In the genomic region with DNA sequence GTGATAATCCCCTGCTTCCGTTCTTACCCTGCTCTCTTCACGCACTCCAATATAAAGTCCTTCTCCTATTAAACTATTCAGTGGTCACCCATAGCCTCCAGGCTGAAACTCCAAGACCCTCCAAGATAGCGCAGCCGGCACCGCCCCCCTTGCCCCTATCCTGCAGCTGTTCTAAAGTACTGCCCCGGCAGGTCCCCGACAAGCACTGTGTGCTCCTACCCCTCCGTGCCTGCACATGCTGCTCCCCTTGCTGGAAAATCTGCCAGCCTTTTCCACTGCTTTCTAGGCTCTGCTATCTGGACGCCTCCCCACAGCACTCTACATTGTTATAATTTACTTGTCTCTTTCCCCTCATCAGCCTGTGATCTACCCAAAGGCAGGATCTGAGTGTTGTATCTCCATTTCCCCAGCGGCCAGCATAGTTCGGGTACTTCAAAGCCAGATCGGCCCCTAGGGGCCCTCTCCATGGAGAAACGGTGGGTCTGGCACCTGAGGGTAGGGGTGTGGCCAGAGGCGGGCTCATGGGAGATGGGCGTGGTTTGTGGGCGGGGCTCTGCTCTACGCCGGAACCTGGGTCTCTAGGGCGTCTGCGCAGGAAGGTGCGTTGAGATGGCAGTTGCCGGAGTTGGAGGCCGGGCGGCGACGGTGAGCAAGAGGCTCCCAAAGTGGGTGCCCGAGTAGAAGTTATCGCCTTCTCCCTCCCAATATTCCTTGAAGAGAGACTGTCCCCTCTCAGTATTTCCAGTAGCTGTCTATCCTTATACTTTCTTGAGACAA, we compare ENCODE assay signal across 9 cellular contexts.
DNase-seq lines count a peak whose midpoint lies in the region; ATAC-seq, FAIRE-seq and TF ChIP-seq lines count a peak whose summit lies in the region.
"Had no signal": no experiment of that assay in that cellular context is flagged by ENCODE, and none has a peak within 500 bp of the region (broad histone marks: within the 10 kb centered on the region; RNA-seq: fewer than 3 reads in every experiment).

No MANE protein-coding gene starts in this region.

- peaks cover 8% of the 10 kb centered on the region for H3K4me1 Mint-ChIP-seq in endothelial cell (ENCODE audit: unreplicated experiment)
- no peaks in the 10 kb centered on the region for H3K4me1 Mint-ChIP-seq in neural progenitor cell

- H3K36me3 Mint-ChIP-seq in endothelial cell (ENCODE audit: low read depth, unreplicated experiment) (peaks cover 23% of the 10 kb centered on the region), neural progenitor cell (peaks cover 10% of the 10 kb centered on the region)

- H3K4me1 ChIP-seq in right lobe of liver (no peaks in the 10 kb centered on the region), HepG2 (ENCODE audit: insufficient read depth, low read length) (peaks cover 17% of the 10 kb centered on the region), neural progenitor cell (peaks cover 15% of the 10 kb centered on the region), aorta (ENCODE audit: control insufficient read depth in 1 of 2, insufficient read depth in 2 of 2, low read length in 2 of 2) (no peaks in the 10 kb centered on the region), Karpas-422 (ENCODE audit: low read length) (no peaks in the 10 kb centered on the region)

- BruUV-seq in HepG2 (replicated peaks; lab: Mats Ljungman, UMichigan): no TSS peak

- no peaks in the 10 kb centered on the region for H3K27me3 ChIP-seq in right lobe of liver
- H3K27me3 ChIP-seq in HepG2 (ENCODE audit: control insufficient read depth in 1 of 2, insufficient read depth in 2 of 2, low read length in 2 of 2): no peaks in the 10 kb centered on the region
- H3K27me3 ChIP-seq in neural progenitor cell: no peaks in the 10 kb centered on the region
- H3K27me3 ChIP-seq in aorta (ENCODE audit: control insufficient read depth in 1 of 2, insufficient read depth in 2 of 2, low read length in 1 of 2): no peaks in the 10 kb centered on the region
- no peaks in the 10 kb centered on the region for H3K27me3 ChIP-seq in Karpas-422 (ENCODE audit: low read length)

- H3K4me2 ChIP-seq in HepG2 (ENCODE audit: low read depth, low read length): no peak overlapping the region
- H3K4me2 ChIP-seq in neural progenitor cell: peak overlapping the region; percentile 77
- H3K4me2 ChIP-seq in Karpas-422 (ENCODE audit: low read depth, low read length, poor library complexity, severe bottlenecking): no peak overlapping the region

- POLR2A ChIA-PET in HepG2 (lab: Yijun Ruan, JAX): no interaction called here

- TF ChIP-seq EP300 in HepG2 (IDR thresholded peaks at IDR 0.05; ENCODE audit: low read depth in 2 of 2, low read length in 2 of 2) (no peak), HepG2 (CRISPR knock-in tag; IDR thresholded peaks at IDR 0.05; ENCODE audit: borderline replicate concordance) (no peak)

- H3K27me3 Mint-ChIP-seq in endothelial cell (ENCODE audit: unreplicated experiment): peaks cover 4% of the 10 kb centered on the region
- peaks cover 3% of the 10 kb centered on the region for H3K27me3 Mint-ChIP-seq in neural progenitor cell (ENCODE audit: insufficient read depth, low read depth)

- H3K9me3 ChIP-seq in right lobe of liver: no peaks in the 10 kb centered on the region
- H3K9me3 ChIP-seq in HepG2 (ENCODE audit: low read length): no peaks in the 10 kb centered on the region
- no peaks in the 10 kb centered on the region for H3K9me3 ChIP-seq in neural progenitor cell (ENCODE audit: low read depth)
- H3K9me3 ChIP-seq in aorta (ENCODE audit: control insufficient read depth, low read length): no peaks in the 10 kb centered on the region
- H3K9me3 ChIP-seq in Karpas-422 (ENCODE audit: low read length): no peaks in the 10 kb centered on the region

- 51% methylated on average over 15 of the region's 28 CpGs for WGBS in right lobe of liver (ENCODE audit: insufficient coverage, low coverage, low lambda C conversion rate, missing lambda C conversion rate)
- 96% methylated on average over 24 of the region's 28 CpGs for WGBS in HepG2 (ENCODE audit: low lambda C conversion rate)
- 36% methylated on average over 28 of the region's 28 CpGs for WGBS in aorta, 2 donors

- H3K4me3 Mint-ChIP-seq in endothelial cell (ENCODE audit: unreplicated experiment) (peak overlapping the region; percentile 26), neural progenitor cell (no peak overlapping the region)

- no peak overlapping the region for H3K9ac ChIP-seq in HepG2 (ENCODE audit: insufficient read depth, low read depth, low read length)
- H3K9ac ChIP-seq in neural progenitor cell: no peak overlapping the region
- no peak overlapping the region for H3K9ac ChIP-seq in Karpas-422 (ENCODE audit: low read length)

- CTCF ChIA-PET in HepG2 (lab: Yijun Ruan, JAX; ENCODE audit: low intra/inter-chr PET ratio, low total read pairs): no interaction called here

- no peaks in the 10 kb centered on the region for H4K20me1 ChIP-seq in HepG2 (ENCODE audit: insufficient read depth, low read length)
- H4K20me1 ChIP-seq in neural progenitor cell (ENCODE audit: low read depth): no peaks in the 10 kb centered on the region
- H4K20me1 ChIP-seq in Karpas-422 (ENCODE audit: insufficient read depth, low read depth, low read length): no peaks in the 10 kb centered on the region

- peaks cover 10% of the 10 kb centered on the region for H3F3A ChIP-seq in neural progenitor cell (ENCODE audit: low read depth)

- no peak overlapping the region for H3K27ac ChIP-seq in right lobe of liver
- H3K27ac ChIP-seq in HepG2 (ENCODE audit: extremely low read length, insufficient read depth, low read length): no peak overlapping the region
- H3K27ac ChIP-seq in neural progenitor cell: no peak overlapping the region
- H3K27ac ChIP-seq in aorta (ENCODE audit: low read depth in 1 of 2, low read length in 2 of 2): no peak overlapping the region
- H3K27ac ChIP-seq in Karpas-422 (ENCODE audit: low read length): no peak overlapping the region

- no peaks in the 10 kb centered on the region for H3K36me3 ChIP-seq in right lobe of liver
- peaks cover 0 to 4% of the 10 kb centered on the region in 2 experiments; a peak in 2 of 5 replicates for H3K36me3 ChIP-seq in HepG2 (replicated peaks in 1 of 2; ENCODE audit: control insufficient read depth in 1 of 2, insufficient read depth in 2 of 2, low read length in 2 of 2)
- no peaks in the 10 kb centered on the region for H3K36me3 ChIP-seq in neural progenitor cell
- H3K36me3 ChIP-seq in aorta (ENCODE audit: control insufficient read depth in 1 of 2, insufficient read depth in 2 of 2, low read length in 1 of 2): peaks cover 0 to 4% of the 10 kb centered on the region in 2 donors
- no peaks in the 10 kb centered on the region for H3K36me3 ChIP-seq in Karpas-422 (ENCODE audit: insufficient read depth, low read length)

- TF ChIP-seq CTCF in right lobe of liver (IDR thresholded peaks at IDR 0.05) (no peak), HepG2 (CRISPR knock-in tag; IDR thresholded peaks at IDR 0.05) (no peak), endothelial cell (IDR thresholded peaks at IDR 0.05; ENCODE audit: unreplicated experiment) (no peak), neural progenitor cell (IDR thresholded peaks at IDR 0.05) (no peak)

- ATAC-seq in right lobe of liver (peak in 3 of 4 donors; percentile 44 to 57 (median 54)), HepG2 (no peak), aorta (ENCODE audit: low FRiP score) (peak; percentile 55), HG02623 (IDR thresholded peaks at IDR 0.05; ENCODE audit: unreplicated experiment) (no peak)

- TF ChIP-seq RAD21 in HepG2 (CRISPR knock-in tag; IDR thresholded peaks at IDR 0.05): no peak

- H2AFZ ChIP-seq in HepG2 (ENCODE audit: low read length) (no peak overlapping the region), neural progenitor cell (replicated peaks) (peak overlapping the region; percentile 86), Karpas-422 (ENCODE audit: low read length) (no peak overlapping the region)

- H3K9me3 Mint-ChIP-seq in endothelial cell (ENCODE audit: unreplicated experiment) (no peaks in the 10 kb centered on the region), neural progenitor cell (no peaks in the 10 kb centered on the region)

- H3K79me2 ChIP-seq in HepG2 (ENCODE audit: insufficient read depth, low read length) (no peaks in the 10 kb centered on the region), neural progenitor cell (ENCODE audit: low read depth) (no peaks in the 10 kb centered on the region), Karpas-422 (ENCODE audit: low read length) (no peaks in the 10 kb centered on the region)

- H3K27ac Mint-ChIP-seq in endothelial cell (ENCODE audit: unreplicated experiment) (peak overlapping the region; percentile 46), neural progenitor cell (no peak overlapping the region)

- intact Hi-C loops in right lobe of liver (cut with DNase I): no loop called here
- intact Hi-C loops in HepG2 (cut with micrococcal nuclease; ENCODE audit: unreplicated experiment): no loop called here
- intact Hi-C loops in aorta (cut with DNase I): no loop called here
- intact Hi-C loops in posterior vena cava (cut with DNase I): no loop called here

- no peak for FAIRE-seq in HepG2 (lab: Jason Lieb, UNC)

- H3K4me3 ChIP-seq in right lobe of liver: no peak overlapping the region
- no peak overlapping the region for H3K4me3 ChIP-seq in HepG2 (replicated peaks in 1 of 3; ENCODE audit: insufficient read depth in 1 of 3, low read depth in 2 of 3, low read length in 3 of 3)
- H3K4me3 ChIP-seq in neural progenitor cell: peak overlapping the region; percentile 43
- no peak overlapping the region for H3K4me3 ChIP-seq in aorta (ENCODE audit: low read length in 2 of 2)
- no peak overlapping the region for H3K4me3 ChIP-seq in Karpas-422 (ENCODE audit: low read length)

- no peaks in the 10 kb centered on the region for H3K9me2 ChIP-seq in Karpas-422 (replicated peaks; ENCODE audit: insufficient read depth, low read length)

- in situ Hi-C loops in HepG2 (cut with HindIII; ENCODE audit: extremely low pct_ligation_motif_present, low pct_unique_long_range_greater_than_20kb): no loop called here

- TF ChIP-seq POLR2A in right lobe of liver (IDR thresholded peaks at IDR 0.05): no peak
- TF ChIP-seq POLR2A in HepG2 (IDR thresholded peaks at IDR 0.05; ENCODE audit: insufficient read depth in 1 of 2, low read depth in 2 of 2, low read length in 2 of 2): no peak

- DNase-seq in right lobe of liver (no peak), HepG2 (ENCODE audit: low spot score) (no peak), endothelial cell (ENCODE audit: low spot score) (peak; percentile 36), neural progenitor cell (ENCODE audit: low spot score) (peak; percentile 93), aorta (peak; percentile 51 to 82), Karpas-422 (no peak), posterior vena cava (ENCODE audit: low spot score) (no peak)
- DNase-seq: NCI-H1436 had no signal

TF ChIP-seq in HepG2, 621 proteins besides CTCF, POLR2A, EP300 and RAD21 (continues in another document):
- no peak for TF ChIP-seq PHB2 (IDR thresholded peaks at IDR 0.05; ENCODE audit: partially characterized antibody)

Comparison
In these comparisons a context has a peak if more than half of its experiments do, and no peak if none do; other contexts are left out.
1. ATAC-seq: peak in right lobe of liver (3 of 4) and aorta (single experiment); none in HepG2 (single experiment) and HG02623 (single experiment).
2. DNase-seq: peak in endothelial cell (single experiment), neural progenitor cell (single experiment) and aorta (2 of 2); none in right lobe of liver (0 of 3), HepG2 (single experiment), Karpas-422 (single experiment) and posterior vena cava (single experiment).